ENCODE assay signal across 29 cellular contexts in the genomic region with DNA sequence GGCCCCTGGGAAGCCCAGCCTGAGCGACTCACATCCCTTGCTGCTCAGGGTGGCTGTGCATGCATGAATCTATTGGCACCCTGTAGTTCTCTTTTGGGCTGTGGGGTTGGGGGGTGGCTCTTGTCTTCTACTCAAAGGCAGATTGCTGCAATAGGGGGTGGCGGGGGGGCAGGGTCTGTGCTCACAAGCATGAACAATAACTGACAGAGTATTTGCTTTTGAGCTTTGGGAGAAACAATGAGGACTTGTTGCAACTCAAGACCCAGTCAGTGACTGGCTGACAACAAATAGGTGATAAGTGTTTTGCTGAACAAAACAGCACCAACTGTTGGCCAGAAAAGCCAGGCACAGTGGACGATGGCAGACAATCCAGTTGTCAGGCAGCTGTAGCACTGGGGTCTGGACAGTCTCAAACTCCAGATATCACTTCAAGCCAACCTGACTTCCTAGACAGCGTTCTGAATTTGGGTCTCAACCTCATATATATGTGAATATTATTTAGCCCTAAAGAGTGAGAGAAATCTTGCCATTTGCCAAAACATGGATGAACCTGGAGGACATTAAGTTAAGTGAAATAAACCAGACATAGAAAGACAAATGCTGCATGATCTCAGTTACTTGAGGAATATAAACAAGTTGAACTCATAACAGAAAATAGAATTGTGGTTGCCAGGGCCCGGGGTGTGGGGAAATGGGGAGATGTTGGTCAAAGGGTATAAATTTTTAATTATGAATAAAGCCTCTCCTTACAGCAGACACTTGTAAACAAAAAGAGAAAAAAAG.
DNase-seq lines count a peak whose midpoint lies in the region; ATAC-seq and TF ChIP-seq lines count a peak whose summit lies in the region.
"Had no signal": no experiment of that assay in that cellular context is flagged by ENCODE, and none has a peak within 500 bp of the region (broad histone marks: within the 10 kb centered on the region; RNA-seq: fewer than 3 reads in every experiment).

No MANE protein-coding gene starts in this region.

- no peaks in the 10 kb centered on the region for H4K20me1 ChIP-seq in GM23248 (ENCODE audit: insufficient read depth)
- H4K20me1 ChIP-seq: BLaER1 treated with 17β-estradiol and CSF1 and Interleukin-3, amounts not matched to agents 10 nM and 100 nM had no signal

- no peak overlapping the region for H3K4me2 ChIP-seq in GM23248 (ENCODE audit: unreplicated experiment)
- H3K4me2 ChIP-seq: BLaER1 treated with 17β-estradiol and CSF1 and Interleukin-3, amounts not matched to agents 10 nM and 100 nM had no signal

- H3K4me3 ChIP-seq in GM23248, result no peak overlapping the region
- no peak overlapping the region for H3K4me3 ChIP-seq in esophagus muscularis mucosa
- no peak overlapping the region for H3K4me3 ChIP-seq in mesodermal cell (ENCODE audit: extremely low read depth, insufficient read depth, low read length, poor library complexity, severe bottlenecking)
- H3K4me3 ChIP-seq: BLaER1 treated with 17β-estradiol and CSF1 and Interleukin-3, amounts not matched to agents 10 nM and 100 nM; breast epithelium; coronary artery; esophagus squamous epithelium; MG63; thoracic aorta had no signal

- H3K36me3 ChIP-seq in GM23248 (ENCODE audit: low read depth), result no peaks in the 10 kb centered on the region
- H3K36me3 ChIP-seq in esophagus muscularis mucosa, result no peaks in the 10 kb centered on the region
- H3K36me3 ChIP-seq in mesodermal cell (ENCODE audit: control insufficient read depth, insufficient read depth, low read length), result no peaks in the 10 kb centered on the region
- H3K36me3 ChIP-seq: BLaER1 treated with 17β-estradiol and CSF1 and Interleukin-3, amounts not matched to agents 10 nM and 100 nM; breast epithelium; esophagus squamous epithelium; MG63; thoracic aorta; WERI-Rb-1 had no signal

- ATAC-seq in GM19452 (IDR thresholded peaks at IDR 0.05; ENCODE audit: unreplicated experiment) (no peak), HG02973 (IDR thresholded peaks at IDR 0.05; ENCODE audit: unreplicated experiment) (no peak)
- ATAC-seq: HCT116; naive thymus-derived CD4-positive, alpha-beta T cell; SK-N-SH treated with all-trans-retinoic acid at 6 μM for 48 hours had no signal

- H3K9ac ChIP-seq in GM23248, result no peak overlapping the region
- H3K9ac ChIP-seq: BLaER1 treated with 17β-estradiol and CSF1 and Interleukin-3, amounts not matched to agents 10 nM and 100 nM had no signal

- H2AFZ ChIP-seq in GM23248, result no peak overlapping the region

- peak; percentile 22 for DNase-seq in GM23248
- DNase-seq in M059J (ENCODE audit: low read depth), result peak; percentile 35
- DNase-seq in esophagus muscularis mucosa (ENCODE audit: extremely low spot score), result peak; percentile 85
- DNase-seq in NCI-H187 treated with DMSO at 0.1 percent for 48 hours (lab: John Stamatoyannopoulos, UW), result no peak
- no peak for DNase-seq in kidney glomerular epithelial cell (lab: John Stamatoyannopoulos, UW)
- DNase-seq: activated CD4-positive, alpha-beta T cell treated with anti-CD3 and anti-CD28 coated beads, Interleukin-2, amount 50 U/mL, for 1 hour; activated naive CD4-positive, alpha-beta T cell treated with anti-CD3 and anti-CD28 coated beads, Interleukin-2, amount 10 ng/mL, durations not matched to agents 7 days and 5 days; amygdala; Caco-2; DND-41; esophagus squamous epithelium; MG63; naive thymus-derived CD4-positive, alpha-beta T cell; NCI-H1436 treated with DMSO at 0.1 percent for 48 hours; NCI-H526; RPMI8226; stimulated activated CD4-positive, alpha-beta T cell treated with anti-CD3 and anti-CD28 coated beads, Interleukin-12 subunit alpha, Interleukin-12 subunit beta, amount 100 ng/mL, for 4 hours; stimulated activated CD4-positive, alpha-beta T cell treated with anti-CD3 and anti-CD28 coated beads, Interleukin-4, amount 100 ng/mL, for 4 hours; stimulated activated naive CD4-positive, alpha-beta T cell; WERI-Rb-1 had no signal

- no peaks in the 10 kb centered on the region for H3K9me2 ChIP-seq in GM23248 (ENCODE audit: insufficient read depth)

- TF ChIP-seq EP300 in esophagus muscularis mucosa (IDR thresholded peaks at IDR 0.05), result no peak

- no peak overlapping the region for H3K27ac ChIP-seq in GM23248
- H3K27ac ChIP-seq in esophagus muscularis mucosa (replicated peaks in 1 of 4), result peak overlapping the region in 1 of 4 donors; percentile 5
- H3K27ac ChIP-seq in mesodermal cell (ENCODE audit: low read depth, low read length, severe bottlenecking), result peak overlapping the region; percentile 79
- H3K27ac ChIP-seq: BLaER1 treated with 17β-estradiol and CSF1 and Interleukin-3, amounts not matched to agents 10 nM and 100 nM; breast epithelium; coronary artery; esophagus squamous epithelium; thoracic aorta; WERI-Rb-1 had no signal

- H3K79me2 ChIP-seq in GM23248 (ENCODE audit: insufficient read depth), result no peaks in the 10 kb centered on the region

- 89 to 90% methylated on average over 5 of the region's 5 CpGs for WGBS in GM23248 (ENCODE audit: low coverage in 1 of 2, low lambda C conversion rate in 2 of 2, missing lambda C conversion rate in 2 of 2), 2 experiments
- WGBS in esophagus muscularis mucosa, result 66% methylated on average over 5 of the region's 5 CpGs
- 50 to 55% methylated on average over 1 to 2 of the region's 5 CpGs for WGBS in mesodermal cell (ENCODE audit: insufficient coverage in 2 of 2), 2 experiments

- H3K4me1 ChIP-seq in GM23248 (ENCODE audit: insufficient read depth), result peaks cover 16% of the 10 kb centered on the region
- peaks cover 25 to 47% (median 40%) of the 10 kb centered on the region in 4 donors for H3K4me1 ChIP-seq in esophagus muscularis mucosa
- H3K4me1 ChIP-seq in mesodermal cell (ENCODE audit: control insufficient read depth, insufficient read depth, low read length, poor library complexity, severe bottlenecking), result peaks cover 34% of the 10 kb centered on the region
- H3K4me1 ChIP-seq: BLaER1 treated with 17β-estradiol and CSF1 and Interleukin-3, amounts not matched to agents 10 nM and 100 nM; breast epithelium had no signal

- intact Hi-C loops in esophagus muscularis mucosa (cut with DNase I), result no loop called here

- peaks cover 10% of the 10 kb centered on the region; the same call in 1 of the 2 replicates for H3F3A ChIP-seq in GM23248 (ENCODE audit: insufficient read depth)

- H3K9me3 ChIP-seq in GM23248 (ENCODE audit: low read depth) (no peaks in the 10 kb centered on the region), esophagus muscularis mucosa (no peaks in the 10 kb centered on the region), mesodermal cell (ENCODE audit: control insufficient read depth, low read length) (peaks cover 12% of the 10 kb centered on the region)
- H3K9me3 ChIP-seq: breast epithelium, thoracic aorta had no signal

- in situ Hi-C loops in GM23248 (cut with MboI), result no loop called here

- no peaks in the 10 kb centered on the region for H3K27me3 ChIP-seq in GM23248 (replicated peaks; ENCODE audit: insufficient read depth)
- no peaks in the 10 kb centered on the region for H3K27me3 ChIP-seq in esophagus muscularis mucosa
- H3K27me3 ChIP-seq: BLaER1 treated with 17β-estradiol and CSF1 and Interleukin-3, amounts not matched to agents 10 nM and 100 nM; breast epithelium; MG63 had no signal

- no peak for TF ChIP-seq POLR2A in esophagus muscularis mucosa (IDR thresholded peaks at IDR 0.05; ENCODE audit: low read depth)

- TF ChIP-seq CTCF in esophagus muscularis mucosa (IDR thresholded peaks at IDR 0.05), result no peak

Comparison
In these comparisons a context has a peak if more than half of its experiments do, and no peak if none do; other contexts are left out.
1. DNase-seq: peak in GM23248 (single experiment), M059J (single experiment) and esophagus muscularis mucosa (single experiment); none in NCI-H187 treated with DMSO at 0.1 percent for 48 hours (single experiment) and kidney glomerular epithelial cell (single experiment).